In genomic region chr3:52022323-52023100, GRCh38 we compare ENCODE assay signal across 10 cellular contexts. TPM values are rescaled to one million over a fixed set of nuclear protein-coding genes. Genes with fewer than 3 reads are reported as not detected.
DNase-seq lines count a peak whose midpoint lies in the region; ATAC-seq, FAIRE-seq and TF ChIP-seq lines count a peak whose summit lies in the region.
"Had no signal": no experiment of that assay in that cellular context is flagged by ENCODE, and none has a peak within 500 bp of the region (broad histone marks: within the 10 kb centered on the region; RNA-seq: fewer than 3 reads in every experiment).

No MANE protein-coding gene starts in this region.

- H3K56ac ChIP-seq in H9 (ENCODE audit: insufficient read length, low read depth, low read length), result no peak overlapping the region

- no peak overlapping the region for H2BK20ac ChIP-seq in H9 (ENCODE audit: low read depth, low read length, poor library complexity, severe bottlenecking)

- no peak overlapping the region for H3K4me2 ChIP-seq in H9 (ENCODE audit: insufficient read depth, insufficient read length, low read length)
- no peak overlapping the region for H3K4me2 ChIP-seq in GM12878 (ENCODE audit: control insufficient read depth, insufficient read depth)

- no peak overlapping the region for H3K4ac ChIP-seq in H9 (ENCODE audit: low read depth, low read length)

- H2BK12ac ChIP-seq in H9 (ENCODE audit: insufficient read length, low read depth, low read length), result no peak overlapping the region

- H3K27ac ChIP-seq in H9 (ENCODE audit: insufficient read length, low read depth, low read length) (no peak overlapping the region), GM12878 (ENCODE audit: control insufficient read depth, insufficient read depth) (no peak overlapping the region)

- TF ChIP-seq CTCF in H9 (conservative IDR thresholded peaks at IDR 0.05) (no peak), GM12878 (IDR thresholded peaks at IDR 0.05 in 2 of 3, conservative IDR thresholded peaks at IDR 0.05 in 1 of 3; ENCODE audit: control insufficient read depth in 2 of 3, extremely low read depth in 1 of 3, insufficient read depth in 1 of 3, low read depth in 3 of 3, low read length in 3 of 3) (no peak), nephron progenitor cell (IDR thresholded peaks at IDR 0.05) (no peak)

- H3K27ac Mint-ChIP-seq in H9 (no peak overlapping the region), nephron progenitor cell (peak overlapping the region; percentile 90)
- H3K27ac Mint-ChIP-seq in activated CD8-positive, alpha-beta T cell treated with anti-CD3 and anti-CD28 coated beads, Interleukin-2, amount 10 ng/mL, durations not matched to agents 7 days and 5 days, result no peak overlapping the region
- H3K27ac Mint-ChIP-seq: endodermal cell had no signal

- in situ Hi-C loops in GM12878 (cut with MboI), result no loop called here

- no peak overlapping the region for H4K91ac ChIP-seq in H9 (ENCODE audit: insufficient read length, low read depth, low read length)

- H3K36me3 ChIP-seq in GM12878 (ENCODE audit: control insufficient read depth in 2 of 2, insufficient read depth in 2 of 2, low read length in 1 of 2), result no peaks in the 10 kb centered on the region

- CTCF ChIA-PET in GM12878 (lab: Yijun Ruan, JAX), result interaction anchor here (0.8 to 3.9 kb wide), 11 partner anchors 9 to 193 kb away, joined by 3 to 30 read pairs (median 4); partner anchors contain the start of gene DUSP7
- CTCF ChIA-PET in activated CD8-positive, alpha-beta T cell treated with anti-CD3 and anti-CD28 coated beads, Interleukin-2, amount 10 ng/mL, durations not matched to agents 7 days and 5 days (lab: Charles Lee), result no interaction called here

- WGBS in H9 (ENCODE audit: extremely low coverage, insufficient read length, low lambda C conversion rate), result no CpG with 5 or more reads among the region's 20 CpGs
- 88% methylated on average over 20 of the region's 20 CpGs for WGBS in GM12878 (ENCODE audit: insufficient coverage, insufficient replicate concordance, low lambda C conversion rate, missing lambda C conversion rate)

- H4K8ac ChIP-seq in H9 (replicated peaks; ENCODE audit: insufficient read length, low read depth, low read length), result no peak overlapping the region

- H3K9ac ChIP-seq in H9 (ENCODE audit: extremely low read depth, insufficient read length, low read length) (no peak overlapping the region), GM12878 (ENCODE audit: control insufficient read depth, insufficient read depth, low read length) (no peak overlapping the region)

- H3K4me1 ChIP-seq in H9 (ENCODE audit: insufficient read depth, low read length), result peaks cover 4% of the 10 kb centered on the region; the same call in 1 of the 2 replicates
- H3K4me1 ChIP-seq in GM12878 (ENCODE audit: control insufficient read depth, insufficient read depth, low read length), result peaks cover 18% of the 10 kb centered on the region

- no peak for TF ChIP-seq RAD21 in GM12878 (IDR thresholded peaks at IDR 0.05; ENCODE audit: insufficient read depth, low read depth, low read length)

- no peak overlapping the region for H2BK120ac ChIP-seq in H9 (ENCODE audit: low read depth, low read length, poor library complexity, severe bottlenecking)

- no peak overlapping the region for H2BK5ac ChIP-seq in H9 (ENCODE audit: insufficient read length, low read length)

- POLR2A ChIA-PET in GM12878 (lab: Charles Lee), result interaction anchor here (0.7 to 2.3 kb wide), 10 partner anchors 10 to 64 kb away, joined by 3 to 21 read pairs (median 4); partner anchors contain the start of genes DUSP7 and RPL29
- POLR2A ChIA-PET in activated CD8-positive, alpha-beta T cell treated with anti-CD3 and anti-CD28 coated beads, Interleukin-2, amount 10 ng/mL, durations not matched to agents 7 days and 5 days (lab: Charles Lee), result no interaction called here

- no peak overlapping the region for H2BK15ac ChIP-seq in H9 (ENCODE audit: low read depth, low read length)

- no peak overlapping the region for H3K4me3 ChIP-seq in GM12878

- peak; percentile 53 for DNase-seq in H9
- no peak for DNase-seq in GM12878 (ENCODE audit: low read depth, low spot score)
- DNase-seq in nephron progenitor cell, result peak; percentile 70
- DNase-seq in activated CD8-positive, alpha-beta T cell treated with anti-CD3 and anti-CD28 coated beads, Interleukin-2, amount 10 ng/mL, durations not matched to agents 7 days and 5 days, result no peak
- DNase-seq: endodermal cell, kidney glomerular epithelial cell, NCI-H1436 treated with DMSO at 0.1 percent for 48 hours had no signal

- no peak overlapping the region for H3K14ac ChIP-seq in H9 (ENCODE audit: insufficient read depth, low read length)

- BruUV-seq in GM12878 (replicated peaks; lab: Mats Ljungman, UMichigan), result no TSS peak

- no peaks in the 10 kb centered on the region for H3K79me2 ChIP-seq in H9 (ENCODE audit: insufficient read depth, low read length)
- H3K79me2 ChIP-seq in GM12878 (ENCODE audit: control insufficient read depth, insufficient read depth, low read length), result no peaks in the 10 kb centered on the region

- no peaks in the 10 kb centered on the region for H3K36me3 Mint-ChIP-seq in H9 (ENCODE audit: insufficient read depth in 1 of 3, low read depth in 3 of 3)
- H3K36me3 Mint-ChIP-seq in nephron progenitor cell (ENCODE audit: low read depth), result no peaks in the 10 kb centered on the region
- no peaks in the 10 kb centered on the region for H3K36me3 Mint-ChIP-seq in activated CD8-positive, alpha-beta T cell treated with anti-CD3 and anti-CD28 coated beads, Interleukin-2, amount 10 ng/mL, durations not matched to agents 7 days and 5 days (ENCODE audit: low read depth)

- no peak for TF ChIP-seq EP300 in GM12878 (IDR thresholded peaks at IDR 0.05; ENCODE audit: borderline replicate concordance in 1 of 2, control insufficient read depth in 1 of 2, low read depth in 2 of 2, low read length in 2 of 2)

- no peak overlapping the region for H2AK5ac ChIP-seq in H9 (ENCODE audit: insufficient read length, low read length)

- no peak overlapping the region for H3T11ph ChIP-seq in H9 (ENCODE audit: low read length)

- H4K20me1 ChIP-seq in H9 (ENCODE audit: control insufficient read depth, insufficient read depth, insufficient read length) (peaks cover 5% of the 10 kb centered on the region), GM12878 (ENCODE audit: control insufficient read depth, insufficient read depth) (no peaks in the 10 kb centered on the region)

- H3K79me1 ChIP-seq in H9 (ENCODE audit: insufficient read depth, low read depth, low read length, poor library complexity, severe bottlenecking), result no peaks in the 10 kb centered on the region

- SMC1A ChIA-PET in GM12878 (lab: Charles Lee; ENCODE audit: uncharacterized antibody, unreplicated experiment), result interaction anchor here (1.0 to 12.8 kb wide), 10 partner anchors 10 to 99 kb away, joined by 3 to 116 read pairs (median 7); partner anchors contain the start of gene DUSP7

- H3K9me3 ChIP-seq in H9 (ENCODE audit: control insufficient read depth, low read depth, low read length) (no peaks in the 10 kb centered on the region), GM12878 (replicated peaks; ENCODE audit: control insufficient read depth, insufficient read depth, low read length) (no peaks in the 10 kb centered on the region)

- intact Hi-C loops in GM12878 (cut with micrococcal nuclease; ENCODE audit: unreplicated experiment), result no loop called here

- no peak for FAIRE-seq in GM12878 (lab: Jason Lieb, UNC)
- FAIRE-seq: urothelium cell line had no signal

- TF ChIP-seq POLR2A in GM12878 (IDR thresholded peaks at IDR 0.05; ENCODE audit: low read depth, low read length) (no peak), GM18505 (IDR thresholded peaks at IDR 0.05; ENCODE audit: borderline replicate concordance, extremely low read depth, insufficient read depth, insufficient read length) (no peak)

- no peak for ATAC-seq in GM12878
- ATAC-seq in GM21529 (IDR thresholded peaks at IDR 0.05; ENCODE audit: unreplicated experiment), result no peak
- ATAC-seq in GM18505 (IDR thresholded peaks at IDR 0.05; ENCODE audit: unreplicated experiment), result no peak
- ATAC-seq in activated CD8-positive, alpha-beta T cell treated with anti-CD3 and anti-CD28 coated beads, Interleukin-2, amount 10 ng/mL, durations not matched to agents 7 days and 5 days, result no peak

- H3K27me3 Mint-ChIP-seq in H9 (ENCODE audit: low read depth), result peaks cover under 1% of the 10 kb centered on the region
- H3K27me3 Mint-ChIP-seq in nephron progenitor cell (ENCODE audit: low read depth, poor library complexity), result peaks cover 6% of the 10 kb centered on the region
- H3K27me3 Mint-ChIP-seq in activated CD8-positive, alpha-beta T cell treated with anti-CD3 and anti-CD28 coated beads, Interleukin-2, amount 10 ng/mL, durations not matched to agents 7 days and 5 days (ENCODE audit: low read depth), result peaks cover 3% of the 10 kb centered on the region

- H3K23ac ChIP-seq in H9 (ENCODE audit: insufficient read length, low read depth, low read length), result no peak overlapping the region

- peaks cover 14 to 24% of the 10 kb centered on the region in 2 experiments for H3K4me1 Mint-ChIP-seq in H9
- peaks cover 78% of the 10 kb centered on the region for H3K4me1 Mint-ChIP-seq in nephron progenitor cell
- no peaks in the 10 kb centered on the region for H3K4me1 Mint-ChIP-seq in activated CD8-positive, alpha-beta T cell treated with anti-CD3 and anti-CD28 coated beads, Interleukin-2, amount 10 ng/mL, durations not matched to agents 7 days and 5 days (ENCODE audit: low read depth)

- no peak overlapping the region for H3K18ac ChIP-seq in H9 (ENCODE audit: insufficient read length, low read depth, low read length)

- H3K4me3 Mint-ChIP-seq in H9 (no peak overlapping the region), nephron progenitor cell (peak overlapping the region; percentile 42)
- no peak overlapping the region for H3K4me3 Mint-ChIP-seq in activated CD8-positive, alpha-beta T cell treated with anti-CD3 and anti-CD28 coated beads, Interleukin-2, amount 10 ng/mL, durations not matched to agents 7 days and 5 days
- H3K4me3 Mint-ChIP-seq: endodermal cell had no signal

- H3K9me3 Mint-ChIP-seq in H9, result no peaks in the 10 kb centered on the region
- no peaks in the 10 kb centered on the region for H3K9me3 Mint-ChIP-seq in nephron progenitor cell
- H3K9me3 Mint-ChIP-seq in activated CD8-positive, alpha-beta T cell treated with anti-CD3 and anti-CD28 coated beads, Interleukin-2, amount 10 ng/mL, durations not matched to agents 7 days and 5 days (ENCODE audit: insufficient read depth), result no peaks in the 10 kb centered on the region
- H3K9me3 Mint-ChIP-seq: endodermal cell had no signal

- H3K27me3 ChIP-seq in H9 (ENCODE audit: insufficient read depth, low read length), result no peaks in the 10 kb centered on the region
- H3K27me3 ChIP-seq in GM12878 (replicated peaks in 1 of 2; ENCODE audit: control insufficient read depth in 2 of 2, insufficient read depth in 2 of 2, low read length in 1 of 2), result no peaks in the 10 kb centered on the region

- RAD21 ChIA-PET in GM12878 (lab: Charles Lee; ENCODE audit: unreplicated experiment), result interaction anchor here (1.0 to 7.1 kb wide), 5 partner anchors 10 to 35 kb away, joined by 3 to 70 read pairs (median 42); no protein-coding TSS in a partner anchor

- H2AFZ ChIP-seq in H9 (ENCODE audit: low read length) (no peak overlapping the region), GM12878 (ENCODE audit: control insufficient read depth, low read depth, low read length) (no peak overlapping the region)

- H4K5ac ChIP-seq in H9 (ENCODE audit: insufficient read length, low read depth, low read length), result no peak overlapping the region

- no peaks in the 10 kb centered on the region for H3K23me2 ChIP-seq in H9 (ENCODE audit: insufficient read length, low read depth, low read length, poor library complexity, severe bottlenecking)

RNA-seq across cellular contexts. Expression of gene RPL29, which starts 26.8 kb away (rescaled TPM):
- total RNA-seq in H9 (2021), result 1,592 and 1,656 TPM in 2 replicates
- total RNA-seq in GM12878 (2013; cell fraction: nucleolus; rRNA removed), result 312 and 327 TPM in 2 replicates
- total RNA-seq in GM12878 (2014; rRNA removed), result 1,707 and 1,708 TPM in 2 replicates
- total RNA-seq in GM12878 (2014; rRNA removed; fragmentation: Illumina TruSeq; extraction: Trizol), result 2,030 and 2,061 TPM in 2 replicates
- total RNA-seq in GM12878 (2021), result 1,814 and 1,873 TPM in 2 replicates
- polyA plus RNA-seq in GM12878 (2011; ENCODE audit: low read depth), result 2,919 TPM
- 1,274 and 1,606 TPM in 2 replicates for polyA plus RNA-seq in GM12878 (2011; rRNA removed)
- 2,998 and 3,537 TPM in 2 replicates for polyA plus RNA-seq in GM12878 (2011; cell fraction: cytosol; rRNA removed)
- polyA plus RNA-seq in GM12878 (2011; cell fraction: nucleus; rRNA removed), result 1,112 and 1,184 TPM in 2 replicates
- 3,236 and 3,576 TPM in 2 replicates for polyA plus RNA-seq in GM12878 (2012)
- polyA plus RNA-seq in GM12878 (2014; fragmentation: Illumina TruSeq; extraction: Trizol), result 1,724 and 2,477 TPM in 2 replicates
- 1,000 to 10,000 TPM; 1,053 to 1,085 TPM for polyA plus RNA-seq in GM12878 (2014; fragmentation: Nextera tagmentation; extraction: Ambion mirVana)
- polyA plus RNA-seq in GM12878 (2014; rRNA removed), result 2,075 and 2,190 TPM in 2 replicates
- 1,000 to 10,000 TPM; 1,397 to 1,403 TPM for polyA plus RNA-seq in GM12878 (2016; fragmentation: Nextera tagmentation; extraction: Ambion mirVana)
- polyA minus RNA-seq in GM12878 (2011; rRNA and poly(A)+ RNA removed), result 1,357 and 1,638 TPM in 2 replicates
- 571 and 626 TPM in 2 replicates for polyA minus RNA-seq in GM12878 (2011; cell fraction: cytosol; rRNA and poly(A)+ RNA removed)
- 256 and 363 TPM in 2 replicates for polyA minus RNA-seq in GM12878 (2011; cell fraction: nucleus; rRNA and poly(A)+ RNA removed)
- 1,000 to 10,000 TPM; 1,199 to 1,266 TPM for total RNA-seq in activated CD8-positive, alpha-beta T cell treated with anti-CD3 and anti-CD28 coated beads, Interleukin-2, amount 10 ng/mL, durations not matched to agents 7 days and 5 days

RNA-seq across cellular contexts. Expression of gene DUSP7, which starts 33.9 kb away (rescaled TPM):
- 23.5 and 24.0 TPM in 2 replicates for total RNA-seq in H9 (2021)
- total RNA-seq in GM12878 (2013; cell fraction: nucleolus; rRNA removed), result 27.3 and 28.8 TPM in 2 replicates
- total RNA-seq in GM12878 (2014; rRNA removed), result 13.0 TPM in 2 replicates
- 4.9 and 5.5 TPM in 2 replicates for total RNA-seq in GM12878 (2014; rRNA removed; fragmentation: Illumina TruSeq; extraction: Trizol)
- 16.0 and 17.5 TPM in 2 replicates for total RNA-seq in GM12878 (2021)
- 2.5 TPM for polyA plus RNA-seq in GM12878 (2011; ENCODE audit: low read depth)
- 9.7 and 17.0 TPM in 2 replicates for polyA plus RNA-seq in GM12878 (2011; rRNA removed)
- polyA plus RNA-seq in GM12878 (2011; cell fraction: cytosol; rRNA removed), result 24.2 and 27.7 TPM in 2 replicates
- polyA plus RNA-seq in GM12878 (2011; cell fraction: nucleus; rRNA removed), result 37.1 and 37.4 TPM in 2 replicates
- polyA plus RNA-seq in GM12878 (2012), result 5.4 and 6.3 TPM in 2 replicates
- 4.8 and 10.3 TPM in 2 replicates for polyA plus RNA-seq in GM12878 (2014; fragmentation: Illumina TruSeq; extraction: Trizol)
- polyA plus RNA-seq in GM12878 (2014; fragmentation: Nextera tagmentation; extraction: Ambion mirVana), result under 1 TPM; 0.73 to 0.82 TPM
- 16.1 and 18.2 TPM in 2 replicates for polyA plus RNA-seq in GM12878 (2014; rRNA removed)
- 1 to 10 TPM; 1.7 TPM for polyA plus RNA-seq in GM12878 (2016; fragmentation: Nextera tagmentation; extraction: Ambion mirVana)
- 32.2 and 48.1 TPM in 2 replicates for polyA minus RNA-seq in GM12878 (2011; rRNA and poly(A)+ RNA removed)
- 17.5 and 17.6 TPM in 2 replicates for polyA minus RNA-seq in GM12878 (2011; cell fraction: cytosol; rRNA and poly(A)+ RNA removed)
- 28.3 and 42.2 TPM in 2 replicates for polyA minus RNA-seq in GM12878 (2011; cell fraction: nucleus; rRNA and poly(A)+ RNA removed)
- 10 to 100 TPM; 37.4 to 39.1 TPM for total RNA-seq in activated CD8-positive, alpha-beta T cell treated with anti-CD3 and anti-CD28 coated beads, Interleukin-2, amount 10 ng/mL, durations not matched to agents 7 days and 5 days

RNA-seq across cellular contexts. Expression of gene ACY1, which starts 39.2 kb away (rescaled TPM):
- total RNA-seq in H9 (2021) (62.6 and 63.6 TPM in 2 replicates), GM12878 (2014; rRNA removed) (28.9 and 35.1 TPM in 2 replicates), GM12878 (2014; rRNA removed; fragmentation: Illumina TruSeq; extraction: Trizol) (19.0 and 22.3 TPM in 2 replicates), GM12878 (2021) (27.4 and 33.5 TPM in 2 replicates)
- total RNA-seq in GM12878 (2013; cell fraction: nucleolus; rRNA removed), result 11.6 and 14.6 TPM in 2 replicates
- 62.9 TPM for polyA plus RNA-seq in GM12878 (2011; ENCODE audit: low read depth)
- polyA plus RNA-seq in GM12878 (2011; rRNA removed) (12.5 and 18.5 TPM in 2 replicates), GM12878 (2014; fragmentation: Illumina TruSeq; extraction: Trizol) (6.4 and 18.8 TPM in 2 replicates), GM12878 (2014; fragmentation: Nextera tagmentation; extraction: Ambion mirVana) (10 to 100 TPM; 19.8 to 28.2 TPM), GM12878 (2014; rRNA removed) (31.3 and 42.2 TPM in 2 replicates), GM12878 (2016; fragmentation: Nextera tagmentation; extraction: Ambion mirVana) (10 to 100 TPM; 32.0 to 37.0 TPM)
- 31.5 and 32.0 TPM in 2 replicates for polyA plus RNA-seq in GM12878 (2011; cell fraction: cytosol; rRNA removed)
- 36.7 and 37.0 TPM in 2 replicates for polyA plus RNA-seq in GM12878 (2011; cell fraction: nucleus; rRNA removed)
- polyA plus RNA-seq in GM12878 (2012), result 30.6 and 33.0 TPM in 2 replicates
- 18.5 and 20.4 TPM in 2 replicates for polyA minus RNA-seq in GM12878 (2011; rRNA and poly(A)+ RNA removed)
- 7.4 and 9.5 TPM in 2 replicates for polyA minus RNA-seq in GM12878 (2011; cell fraction: cytosol; rRNA and poly(A)+ RNA removed)
- 10.3 and 14.9 TPM in 2 replicates for polyA minus RNA-seq in GM12878 (2011; cell fraction: nucleus; rRNA and poly(A)+ RNA removed)
- total RNA-seq in activated CD8-positive, alpha-beta T cell treated with anti-CD3 and anti-CD28 coated beads, Interleukin-2, amount 10 ng/mL, durations not matched to agents 7 days and 5 days, result 10 to 100 TPM; 17.4 to 21.2 TPM

RNA-seq across cellular contexts. Expression of gene ABHD14A, which starts 47.6 kb away (rescaled TPM):
- total RNA-seq in H9 (2021) (3.0 and 3.1 TPM in 2 replicates), GM12878 (2014; rRNA removed) (12.2 and 13.1 TPM in 2 replicates), GM12878 (2014; rRNA removed; fragmentation: Illumina TruSeq; extraction: Trizol) (5.0 and 5.9 TPM in 2 replicates), GM12878 (2021) (9.3 and 12.2 TPM in 2 replicates)
- total RNA-seq in GM12878 (2013; cell fraction: nucleolus; rRNA removed), result 2.9 TPM in 2 replicates
- polyA plus RNA-seq in GM12878 (2011; ENCODE audit: low read depth), result 4.0 TPM
- polyA plus RNA-seq in GM12878 (2011; rRNA removed) (4.9 and 6.5 TPM in 2 replicates), GM12878 (2014; fragmentation: Illumina TruSeq; extraction: Trizol) (2.4 and 5.6 TPM in 2 replicates), GM12878 (2014; fragmentation: Nextera tagmentation; extraction: Ambion mirVana) (1 to 10 TPM; 1.2 to 2.2 TPM), GM12878 (2014; rRNA removed) (12.6 and 12.9 TPM in 2 replicates), GM12878 (2016; fragmentation: Nextera tagmentation; extraction: Ambion mirVana) (10 to 100 TPM; 22.4 to 27.0 TPM)
- 14.2 and 22.6 TPM in 2 replicates for polyA plus RNA-seq in GM12878 (2011; cell fraction: cytosol; rRNA removed)
- polyA plus RNA-seq in GM12878 (2011; cell fraction: nucleus; rRNA removed), result 6.8 and 7.8 TPM in 2 replicates
- 7.6 and 8.2 TPM in 2 replicates for polyA plus RNA-seq in GM12878 (2012)
- polyA minus RNA-seq in GM12878 (2011; rRNA and poly(A)+ RNA removed), result 2.6 and 6.4 TPM in 2 replicates
- polyA minus RNA-seq in GM12878 (2011; cell fraction: cytosol; rRNA and poly(A)+ RNA removed), result 2.9 and 3.9 TPM in 2 replicates
- 0.86 and 1.6 TPM in 2 replicates for polyA minus RNA-seq in GM12878 (2011; cell fraction: nucleus; rRNA and poly(A)+ RNA removed)
- total RNA-seq in activated CD8-positive, alpha-beta T cell treated with anti-CD3 and anti-CD28 coated beads, Interleukin-2, amount 10 ng/mL, durations not matched to agents 7 days and 5 days, result 10 to 100 TPM; 10.5 to 11.7 TPM

RNA-seq across cellular contexts. Expression of gene ABHD14B, which starts 48.7 kb away (rescaled TPM):
- total RNA-seq in H9 (2021) (7.4 and 8.4 TPM in 2 replicates), GM12878 (2014; rRNA removed) (59.9 and 62.4 TPM in 2 replicates), GM12878 (2014; rRNA removed; fragmentation: Illumina TruSeq; extraction: Trizol) (28.9 and 30.5 TPM in 2 replicates), GM12878 (2021) (58.3 and 58.8 TPM in 2 replicates)
- 29.6 and 35.3 TPM in 2 replicates for total RNA-seq in GM12878 (2013; cell fraction: nucleolus; rRNA removed)
- 35.7 TPM for polyA plus RNA-seq in GM12878 (2011; ENCODE audit: low read depth)
- polyA plus RNA-seq in GM12878 (2011; rRNA removed) (45.4 and 76.5 TPM in 2 replicates), GM12878 (2014; fragmentation: Illumina TruSeq; extraction: Trizol) (35.9 and 51.1 TPM in 2 replicates), GM12878 (2014; fragmentation: Nextera tagmentation; extraction: Ambion mirVana) (10 to 100 TPM in 1 of 2 experiments, 1 to 10 TPM in 1; 7.8 to 14.2 TPM), GM12878 (2014; rRNA removed) (73.0 and 80.4 TPM in 2 replicates), GM12878 (2016; fragmentation: Nextera tagmentation; extraction: Ambion mirVana) (10 to 100 TPM; 47.2 to 50.9 TPM)
- 80.0 and 92.8 TPM in 2 replicates for polyA plus RNA-seq in GM12878 (2011; cell fraction: cytosol; rRNA removed)
- polyA plus RNA-seq in GM12878 (2011; cell fraction: nucleus; rRNA removed), result 39.8 and 51.9 TPM in 2 replicates
- 54.6 and 64.2 TPM in 2 replicates for polyA plus RNA-seq in GM12878 (2012)
- polyA minus RNA-seq in GM12878 (2011; rRNA and poly(A)+ RNA removed), result 53.4 and 78.7 TPM in 2 replicates
- polyA minus RNA-seq in GM12878 (2011; cell fraction: cytosol; rRNA and poly(A)+ RNA removed), result 18.1 and 25.1 TPM in 2 replicates
- polyA minus RNA-seq in GM12878 (2011; cell fraction: nucleus; rRNA and poly(A)+ RNA removed), result 12.8 and 21.3 TPM in 2 replicates
- 10 to 100 TPM; 31.4 to 38.0 TPM for total RNA-seq in activated CD8-positive, alpha-beta T cell treated with anti-CD3 and anti-CD28 coated beads, Interleukin-2, amount 10 ng/mL, durations not matched to agents 7 days and 5 days

Comparison
In these comparisons a context has a peak if more than half of its experiments do, and no peak if none do; other contexts are left out.
1. DNase-seq: peak in H9 (single experiment) and nephron progenitor cell (single experiment); none in GM12878 (single experiment) and activated CD8-positive, alpha-beta T cell treated with anti-CD3 and anti-CD28 coated beads, Interleukin-2, amount 10 ng/mL, durations not matched to agents 7 days and 5 days (single experiment).